28 cellular contexts compared by ENCODE assay signal in genomic region chr15:82552861-82553260, GRCh38.
"Had no signal": no experiment of that assay in that cellular context is flagged by ENCODE, and none has a peak within 500 bp of the region (broad histone marks: within the 10 kb centered on the region; RNA-seq: fewer than 3 reads in every experiment).

No MANE protein-coding gene starts in this region.

- H3K27ac Mint-ChIP-seq: activated CD4-positive, alpha-beta T cell treated with anti-CD3 and anti-CD28 coated beads, Interleukin-2, amount 10 ng/mL, durations not matched to agents 24 days and 14 days; activated CD8-positive, alpha-beta memory T cell treated with anti-CD3 and anti-CD28 coated beads, Interleukin-2, amount 10 ng/mL, durations not matched to agents 7 days and 5 days; activated naive CD4-positive, alpha-beta T cell treated with anti-CD3 and anti-CD28 coated beads for 36 hours; activated naive CD4-positive, alpha-beta T cell treated with anti-CD3 and anti-CD28 coated beads, Interleukin-2, amount 50 U/mL, for 72 hours; activated T-cell treated with anti-CD3 and anti-CD28 coated beads, Interleukin-2, amount 50 U/mL, for 72 hours; activated T-helper 17 cell treated with anti-CD3 and anti-CD28 coated beads, Interleukin-2, amount 50 U/mL, for 72 hours; T-helper 2 cell treated with Interferon-gamma antibody and Interleukin-4, amounts not matched to agents 5 μg/mL and 100 μg/mL, for 36 hours had no signal

- H3K27me3 ChIP-seq: adrenal gland, body of pancreas, breast epithelium had no signal

- H3K36me3 ChIP-seq: adrenal gland, breast epithelium, SJCRH30 had no signal

- H3K4me1 ChIP-seq: adrenal gland, body of pancreas, SJCRH30 had no signal

- H3K4me3 ChIP-seq: adrenal gland, body of pancreas, breast epithelium, SJCRH30, SK-N-MC had no signal

- H3K9me3 Mint-ChIP-seq: activated CD4-positive, alpha-beta T cell treated with anti-CD3 and anti-CD28 coated beads, Interleukin-2, amount 10 ng/mL, durations not matched to agents 24 days and 14 days; activated naive CD4-positive, alpha-beta T cell treated with anti-CD3 and anti-CD28 coated beads for 36 hours; activated naive CD4-positive, alpha-beta T cell treated with anti-CD3 and anti-CD28 coated beads, Interleukin-2, amount 50 U/mL, for 72 hours; activated T-cell treated with anti-CD3 and anti-CD28 coated beads, Interleukin-2, amount 50 U/mL, for 72 hours; activated T-helper 17 cell treated with anti-CD3 and anti-CD28 coated beads, Interleukin-2, amount 50 U/mL, for 72 hours; T-helper 2 cell treated with Interferon-gamma antibody and Interleukin-4, amounts not matched to agents 5 μg/mL and 100 μg/mL, for 36 hours had no signal

- H3K27ac ChIP-seq: adrenal gland, body of pancreas, SJCRH30, SK-N-MC had no signal

- DNase-seq: activated CD4-positive, alpha-beta T cell treated with anti-CD3 and anti-CD28 coated beads, Interleukin-2, amount 10 ng/mL, durations not matched to agents 24 days and 14 days; activated CD4-positive, alpha-beta T cell treated with anti-CD3 and anti-CD28 coated beads, Interleukin-2, amount 50 U/mL, for 4 hours; activated CD8-positive, alpha-beta memory T cell treated with anti-CD3 and anti-CD28 coated beads, Interleukin-2, amount 10 ng/mL, durations not matched to agents 7 days and 5 days; activated gamma-delta T cell treated with Interleukin-2 at 50 U/mL for 16 hours; activated naive CD4-positive, alpha-beta T cell treated with anti-CD3 and anti-CD28 coated beads for 36 hours; activated T-cell treated with anti-CD3 and anti-CD28 coated beads, Interleukin-2, amount 50 U/mL, for 1 hour; activated T-cell treated with anti-CD3 and anti-CD28 coated beads, Interleukin-2, amount 50 U/mL, for 72 hours; body of pancreas; Karpas-422; KBM-7; NCI-H1092; NCI-H1417; NCI-H146; NCI-H187; NCI-H2029 treated with DMSO at 0.1 percent for 48 hours; NCI-H2107; NCI-H226; NCI-H446 treated with DMSO at 0.1 percent for 48 hours; SHP77; SJCRH30 had no signal

- H3K9me3 ChIP-seq: adrenal gland, body of pancreas, breast epithelium, SJCRH30 had no signal

- ATAC-seq: activated CD8-positive, alpha-beta memory T cell treated with anti-CD3 and anti-CD28 coated beads, Interleukin-2, amount 10 ng/mL, durations not matched to agents 7 days and 5 days; activated naive CD4-positive, alpha-beta T cell treated with anti-CD3 and anti-CD28 coated beads, Interleukin-2, amount 50 U/mL, for 72 hours; activated T-cell treated with anti-CD3 and anti-CD28 coated beads, Interleukin-2, amount 50 U/mL, for 72 hours; activated T-helper 17 cell treated with anti-CD3 and anti-CD28 coated beads, Interleukin-2, amount 50 U/mL, for 72 hours; body of pancreas; Panc1 had no signal

- H3K27me3 Mint-ChIP-seq: IgD-negative memory B cell had no signal

- H3K4me3 Mint-ChIP-seq: activated CD4-positive, alpha-beta T cell treated with anti-CD3 and anti-CD28 coated beads, Interleukin-2, amount 10 ng/mL, durations not matched to agents 24 days and 14 days; activated CD8-positive, alpha-beta memory T cell treated with anti-CD3 and anti-CD28 coated beads, Interleukin-2, amount 10 ng/mL, durations not matched to agents 7 days and 5 days; activated naive CD4-positive, alpha-beta T cell treated with anti-CD3 and anti-CD28 coated beads for 36 hours; activated T-cell treated with anti-CD3 and anti-CD28 coated beads, Interleukin-2, amount 50 U/mL, for 72 hours; activated T-helper 17 cell treated with anti-CD3 and anti-CD28 coated beads, Interleukin-2, amount 50 U/mL, for 72 hours; IgD-negative memory B cell; T-helper 2 cell treated with Interferon-gamma antibody and Interleukin-4, amounts not matched to agents 5 μg/mL and 100 μg/mL, for 36 hours had no signal

- H3K36me3 Mint-ChIP-seq: activated CD8-positive, alpha-beta memory T cell treated with anti-CD3 and anti-CD28 coated beads, Interleukin-2, amount 10 ng/mL, durations not matched to agents 7 days and 5 days; activated naive CD4-positive, alpha-beta T cell treated with anti-CD3 and anti-CD28 coated beads, Interleukin-2, amount 50 U/mL, for 72 hours; IgD-negative memory B cell had no signal
